In genomic region chr14:32073537-32074189, GRCh38 we compare ENCODE assay signal across 7 cellular contexts.
DNase-seq lines count a peak whose midpoint lies in the region; ATAC-seq and TF ChIP-seq lines count a peak whose summit lies in the region.

No MANE protein-coding gene starts in this region.

- H3K27ac Mint-ChIP-seq in nephron progenitor cell = no peak overlapping the region

- H3K36me3 ChIP-seq in WERI-Rb-1 = no peaks in the 10 kb centered on the region

- no peak overlapping the region for H3K4me3 ChIP-seq in WERI-Rb-1 (ENCODE audit: low read depth, low read length)

- H3K27me3 Mint-ChIP-seq in nephron progenitor cell (ENCODE audit: low read depth, poor library complexity) = peaks cover 3% of the 10 kb centered on the region

- peak; percentile 18 for ATAC-seq in HG02763 (IDR thresholded peaks at IDR 0.05; ENCODE audit: unreplicated experiment)
- no peak for ATAC-seq in HG02840 (IDR thresholded peaks at IDR 0.05; ENCODE audit: low FRiP score, unreplicated experiment)

- H3K9me3 ChIP-seq in WERI-Rb-1 (ENCODE audit: severe bottlenecking) = no peaks in the 10 kb centered on the region

- no peaks in the 10 kb centered on the region for H3K9me3 Mint-ChIP-seq in nephron progenitor cell

- no peak overlapping the region for H3K27ac ChIP-seq in WERI-Rb-1

- DNase-seq in GDM1 (lab: John Stamatoyannopoulos, UW) (peak; percentile 45), NCI-H2196 (lab: John Stamatoyannopoulos, UW; ENCODE audit: unreplicated experiment) (peak; percentile 81), WERI-Rb-1 (peak; percentile 60), epidermal melanocyte (ENCODE audit: insufficient read length, low spot score) (peak; percentile 73), nephron progenitor cell (peak; percentile 37)

- peak; percentile 34; the same call in 1 of the 2 replicates for TF ChIP-seq CTCF in WERI-Rb-1 (IDR thresholded peaks at IDR 0.05; ENCODE audit: low read depth, low read length)
- peak; percentile 67 for TF ChIP-seq CTCF in nephron progenitor cell (IDR thresholded peaks at IDR 0.05)

- peak overlapping the region; percentile 55 for H3K4me3 Mint-ChIP-seq in nephron progenitor cell

- H3K4me1 Mint-ChIP-seq in nephron progenitor cell = peaks cover 21% of the 10 kb centered on the region

- no peaks in the 10 kb centered on the region for H3K27me3 ChIP-seq in WERI-Rb-1 (ENCODE audit: insufficient read depth, low read depth, severe bottlenecking)

- no peaks in the 10 kb centered on the region for H3K36me3 Mint-ChIP-seq in nephron progenitor cell (ENCODE audit: low read depth)
